8 cellular contexts compared by ENCODE assay signal in the genomic region with DNA sequence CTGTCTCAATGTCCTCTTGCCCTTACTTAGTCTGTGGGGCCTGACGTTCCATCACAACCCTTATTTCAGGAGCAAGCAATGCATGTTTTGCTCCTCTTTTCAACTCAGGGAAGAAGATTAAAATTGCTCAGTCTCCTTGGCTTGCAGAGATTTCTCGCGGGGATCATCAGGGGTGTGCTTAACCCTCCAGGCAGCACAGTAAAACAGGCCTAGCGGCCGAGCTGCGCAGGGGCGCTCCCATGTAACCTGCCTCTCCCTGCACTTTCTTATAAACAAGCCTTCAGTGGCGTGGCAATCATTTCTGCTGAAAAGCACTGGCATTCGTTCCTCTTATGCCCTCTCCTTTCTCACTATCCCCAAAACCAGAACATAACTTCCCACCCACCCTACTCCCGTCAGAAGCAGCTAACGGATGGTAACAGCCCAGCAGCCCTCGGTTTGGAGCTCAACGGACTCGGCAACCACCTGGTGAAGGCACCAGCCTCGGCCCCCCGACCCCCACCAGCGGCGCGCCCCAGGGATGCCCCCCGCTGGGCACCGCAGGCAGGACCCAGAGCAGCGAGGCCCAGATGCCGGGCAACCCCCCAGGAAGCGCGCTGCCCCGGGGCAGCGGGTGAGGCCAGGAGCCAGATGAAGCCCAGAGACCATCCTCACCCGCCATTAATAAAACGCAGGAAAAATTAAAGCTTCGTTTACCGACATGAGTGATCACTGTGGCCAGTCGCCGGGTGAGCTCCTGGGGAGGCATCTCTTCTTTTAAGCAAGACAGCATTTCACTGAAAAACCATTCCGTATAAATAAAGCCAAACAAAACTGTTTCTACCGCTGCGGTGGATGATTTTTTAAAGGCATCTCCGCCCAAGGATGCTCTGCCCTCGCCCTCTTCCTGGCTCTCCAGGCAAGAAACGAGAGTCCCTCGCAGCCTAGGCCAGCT. TPM values are rescaled to one million over a fixed set of nuclear protein-coding genes. Genes with fewer than 3 reads are reported as not detected.
DNase-seq lines count a peak whose midpoint lies in the region; ATAC-seq and TF ChIP-seq lines count a peak whose summit lies in the region.

No MANE protein-coding gene starts in this region.

- no peaks in the 10 kb centered on the region for H3K27me3 Mint-ChIP-seq in CD4-positive, CD25-positive, alpha-beta regulatory T cell
- peaks cover 10% of the 10 kb centered on the region for H3K27me3 Mint-ChIP-seq in memory B cell

- peak overlapping the region in 1 of 3 donors; percentile 65 for H3K27ac Mint-ChIP-seq in CD4-positive, CD25-positive, alpha-beta regulatory T cell
- H3K27ac Mint-ChIP-seq in memory B cell: no peak overlapping the region

- no peaks in the 10 kb centered on the region for H3K9me3 ChIP-seq in CD4-positive, CD25-positive, alpha-beta regulatory T cell (ENCODE audit: control insufficient read depth in 2 of 2, low read length in 2 of 2)
- H3K9me3 ChIP-seq in body of pancreas (no peaks in the 10 kb centered on the region), vagina (no peaks in the 10 kb centered on the region)

- TF ChIP-seq POLR2A in body of pancreas (IDR thresholded peaks at IDR 0.05) (no peak), vagina (IDR thresholded peaks at IDR 0.05) (no peak)

- H3K36me3 Mint-ChIP-seq in CD4-positive, CD25-positive, alpha-beta regulatory T cell: no peaks in the 10 kb centered on the region
- no peaks in the 10 kb centered on the region for H3K36me3 Mint-ChIP-seq in memory B cell

- peaks cover 0 to 2% (median 0%) of the 10 kb centered on the region in 7 donors for H3K9me3 Mint-ChIP-seq in CD4-positive, CD25-positive, alpha-beta regulatory T cell
- peaks cover under 1% of the 10 kb centered on the region for H3K9me3 Mint-ChIP-seq in memory B cell

- DNase-seq in CD4-positive, CD25-positive, alpha-beta regulatory T cell: no peak
- DNase-seq in HL-60 (ENCODE audit: low read depth in 1 of 2, low spot score in 1 of 2): no peak
- DNase-seq in body of pancreas: no peak
- no peak for DNase-seq in memory B cell (ENCODE audit: low spot score in 2 of 2)
- no peak for DNase-seq in vagina (ENCODE audit: extremely low spot score in 2 of 2)
- no peak for DNase-seq in Kasumi-1 (lab: John Stamatoyannopoulos, UW)

- H3K27me3 ChIP-seq in CD4-positive, CD25-positive, alpha-beta regulatory T cell (ENCODE audit: control insufficient read depth, insufficient read depth, low read length): no peaks in the 10 kb centered on the region
- peaks cover 21% of the 10 kb centered on the region for H3K27me3 ChIP-seq in HL-60 (ENCODE audit: insufficient read depth, poor library complexity, severe bottlenecking)
- peaks cover 0 to 10% of the 10 kb centered on the region in 2 donors for H3K27me3 ChIP-seq in body of pancreas
- H3K27me3 ChIP-seq in vagina: no peaks in the 10 kb centered on the region

- peak overlapping the region; percentile 84 to 98 (median 88) for H3K4me3 Mint-ChIP-seq in CD4-positive, CD25-positive, alpha-beta regulatory T cell
- peak overlapping the region; percentile 89 for H3K4me3 Mint-ChIP-seq in memory B cell

- TF ChIP-seq CTCF in HL-60 (IDR thresholded peaks at IDR 0.05; ENCODE audit: insufficient read depth, low read length): no peak
- no peak for TF ChIP-seq CTCF in body of pancreas (IDR thresholded peaks at IDR 0.05)
- no peak for TF ChIP-seq CTCF in vagina (IDR thresholded peaks at IDR 0.05)

- intact Hi-C loops in body of pancreas (cut with DNase I): no loop called here
- intact Hi-C loops in vagina (cut with DNase I): no loop called here

- H3K4me1 Mint-ChIP-seq in CD4-positive, CD25-positive, alpha-beta regulatory T cell: peaks cover 19 to 38% (median 23%) of the 10 kb centered on the region in 4 donors
- H3K4me1 Mint-ChIP-seq in memory B cell: peaks cover 3% of the 10 kb centered on the region

- 27 to 43% methylated on average over 32 to 40 of the region's 40 CpGs for WGBS in body of pancreas, 2 donors

- peaks cover 25% of the 10 kb centered on the region for H3K4me1 ChIP-seq in CD4-positive, CD25-positive, alpha-beta regulatory T cell (ENCODE audit: control insufficient read depth, insufficient read depth, low read length, poor library complexity, severe bottlenecking)
- H3K4me1 ChIP-seq in body of pancreas: peaks cover 18% of the 10 kb centered on the region
- peaks cover 21% of the 10 kb centered on the region for H3K4me1 ChIP-seq in vagina

- H3K36me3 ChIP-seq in CD4-positive, CD25-positive, alpha-beta regulatory T cell (ENCODE audit: control insufficient read depth, insufficient read depth, low read length): no peaks in the 10 kb centered on the region
- no peaks in the 10 kb centered on the region for H3K36me3 ChIP-seq in body of pancreas (replicated peaks in 1 of 2; ENCODE audit: insufficient read depth in 1 of 2, low read depth in 2 of 2)
- H3K36me3 ChIP-seq in vagina: no peaks in the 10 kb centered on the region

- H3K4me3 ChIP-seq in CD4-positive, CD25-positive, alpha-beta regulatory T cell (ENCODE audit: low read depth, low read length): peak overlapping the region; percentile 83
- H3K4me3 ChIP-seq in HL-60 (replicated peaks; ENCODE audit: insufficient read depth, low read length) (peak overlapping the region; percentile 86), body of pancreas (peak overlapping the region in 1 of 2 donors; percentile 71), vagina (peak overlapping the region; percentile 57 to 61)

- peak overlapping the region; percentile 53 for H3K27ac ChIP-seq in CD4-positive, CD25-positive, alpha-beta regulatory T cell (ENCODE audit: insufficient read depth, low read length, poor library complexity, severe bottlenecking)
- H3K27ac ChIP-seq in HL-60 (replicated peaks) (no peak overlapping the region), body of pancreas (no peak overlapping the region), vagina (no peak overlapping the region)

- ATAC-seq in CD4-positive, CD25-positive, alpha-beta regulatory T cell (ENCODE audit: low read depth in 2 of 2): no peak
- peak; percentile 12 for ATAC-seq in body of pancreas
- no peak for ATAC-seq in memory B cell (ENCODE audit: low read depth)
- no peak for ATAC-seq in GM19035 (IDR thresholded peaks at IDR 0.05; ENCODE audit: unreplicated experiment)
- no peak for ATAC-seq in HG03571 (IDR thresholded peaks at IDR 0.05; ENCODE audit: unreplicated experiment)

RNA-seq across cellular contexts. Expression of a gene that starts 0.9 kb away (rescaled TPM):
- total RNA-seq in CD4-positive, CD25-positive, alpha-beta regulatory T cell: 20.7 TPM
- polyA plus RNA-seq in CD4-positive, CD25-positive, alpha-beta regulatory T cell: 1 to 10 TPM; 2.1 to 4.4 (median 3.3) TPM
- total RNA-seq in body of pancreas (under 1 TPM in 1 of 2 donors, not detected in 1; 0.26 TPM), vagina (2.0 TPM)
